22 cellular contexts compared by ENCODE assay signal in genomic region chr22:38937541-38937940, GRCh38. TPM values are rescaled to one million over a fixed set of nuclear protein-coding genes. Genes with fewer than 3 reads are reported as not detected.
DNase-seq lines count a peak whose midpoint lies in the region; ATAC-seq, FAIRE-seq and TF ChIP-seq lines count a peak whose summit lies in the region.
"Had no signal": no experiment of that assay in that cellular context is flagged by ENCODE, and none has a peak within 500 bp of the region (broad histone marks: within the 10 kb centered on the region; RNA-seq: fewer than 3 reads in every experiment).

No MANE protein-coding gene starts in this region.

- H3K27ac ChIP-seq in K562 (ENCODE audit: extremely low read depth, low read depth, low read length), result no peak overlapping the region
- H3K27ac ChIP-seq in kidney (ENCODE audit: low read depth in 2 of 2, low read length in 2 of 2), result no peak overlapping the region
- H3K27ac ChIP-seq in trophoblast cell (ENCODE audit: low read depth, low read length), result no peak overlapping the region
- H3K27ac ChIP-seq: BLaER1 had no signal

- WGBS in K562 (ENCODE audit: insufficient coverage, low coverage, missing lambda C conversion rate), result 10% methylated on average over 9 of the region's 12 CpGs
- WGBS in trophoblast cell (ENCODE audit: extremely low coverage, insufficient coverage, insufficient read length), result no CpG with 5 or more reads among the region's 12 CpGs

- no peak overlapping the region for H3K14ac ChIP-seq in trophoblast cell (ENCODE audit: low read length)

- ATAC-seq in K562, result no peak
- no peak for ATAC-seq in GM18861 (IDR thresholded peaks at IDR 0.05; ENCODE audit: unreplicated experiment)
- ATAC-seq: CD8-positive, alpha-beta T cell had no signal

- H4K12ac ChIP-seq in trophoblast cell (ENCODE audit: low read depth, low read length), result no peak overlapping the region

- H2BK120ac ChIP-seq in trophoblast cell (ENCODE audit: insufficient read depth, low read length, poor library complexity), result no peak overlapping the region

- no peak overlapping the region for H2AK5ac ChIP-seq in trophoblast cell (ENCODE audit: low read length)

- H3K18ac ChIP-seq in trophoblast cell (ENCODE audit: low read length), result no peak overlapping the region

- H3K4me2 ChIP-seq in K562 (ENCODE audit: insufficient read depth, low read length), result no peak overlapping the region
- H3K4me2 ChIP-seq in trophoblast cell (ENCODE audit: low read length), result no peak overlapping the region
- H3K4me2 ChIP-seq: BLaER1 had no signal

- CTCF ChIA-PET in K562 (lab: Yijun Ruan, JAX; ENCODE audit: low intra/inter-chr PET ratio), result no interaction called here

- no peak overlapping the region for H3K23ac ChIP-seq in trophoblast cell (ENCODE audit: low read length)

- peak; percentile 42 for DNase-seq in activated CD8-positive, alpha-beta memory T cell treated with anti-CD3 and anti-CD28 coated beads for 24 hours
- no peak for DNase-seq in activated CD8-positive, alpha-beta memory T cell treated with anti-CD3 and anti-CD28 coated beads, Interleukin-2, amount 50 U/mL, for 48 hours
- DNase-seq in K562 (ENCODE audit: extremely low read depth in 1 of 4, low spot score in 3 of 4) (no peak), kidney (peak; percentile 28), trophoblast cell (no peak), DMS 273 treated with DMSO at 0.1 percent for 48 hours (lab: John Stamatoyannopoulos, UW) (no peak), NCI-H1930 (lab: John Stamatoyannopoulos, UW) (no peak)
- DNase-seq: 8988T; CD8-positive, alpha-beta T cell; DMS79; GOT3; HFFc6; IMR-90; Kasumi-1; NCI-H1105 treated with DMSO at 0.1 percent for 48 hours; NCI-H1694 treated with DMSO at 0.1 percent for 48 hours; NCI-H446; NCI-H69; Right ventricle myocardium superior had no signal

- H3K36me3 ChIP-seq in K562 (ENCODE audit: control insufficient read depth, insufficient read depth, low read length) (no peaks in the 10 kb centered on the region), kidney (ENCODE audit: control insufficient read depth in 1 of 2, insufficient read depth in 2 of 2, low read length in 2 of 2) (no peaks in the 10 kb centered on the region), trophoblast cell (ENCODE audit: control insufficient read depth in 1 of 2, insufficient read depth in 2 of 2, low read length in 2 of 2) (no peaks in the 10 kb centered on the region)
- H3K36me3 ChIP-seq: BLaER1 had no signal

- no TSS peak for BruUV-seq in K562 (replicated peaks; lab: Mats Ljungman, UMichigan)

- TF ChIP-seq EP300 in K562 (IDR thresholded peaks at IDR 0.05; ENCODE audit: low read length), result no peak

- H3K4me1 ChIP-seq in K562 (replicated peaks in 1 of 2; ENCODE audit: control insufficient read depth in 2 of 2, insufficient read depth in 2 of 2, low read length in 2 of 2) (peaks cover 0 to 3% of the 10 kb centered on the region in 2 experiments; a peak in 2 of 5 replicates), kidney (ENCODE audit: control insufficient read depth in 1 of 2, insufficient read depth in 1 of 2, low read depth in 1 of 2, low read length in 2 of 2) (peaks cover 0 to 3% of the 10 kb centered on the region in 2 donors), trophoblast cell (ENCODE audit: control insufficient read depth in 1 of 2, insufficient read depth in 2 of 2, low read length in 2 of 2) (no peaks in the 10 kb centered on the region)

- no peak for TF ChIP-seq RAD21 in K562 (CRISPR knock-in tag; conservative IDR thresholded peaks at IDR 0.05 in 1 of 2, IDR thresholded peaks at IDR 0.05 in 1 of 2)

- no peaks in the 10 kb centered on the region for H3K79me2 ChIP-seq in K562 (ENCODE audit: control insufficient read depth, insufficient read depth, low read length)
- H3K79me2 ChIP-seq in trophoblast cell (ENCODE audit: control insufficient read depth, insufficient read depth, low read length, poor library complexity), result no peaks in the 10 kb centered on the region

- no peak overlapping the region for H4K91ac ChIP-seq in trophoblast cell (ENCODE audit: low read depth, low read length)

- H3K4me3 ChIP-seq in K562 (no peak overlapping the region), kidney (ENCODE audit: low read length in 2 of 2) (no peak overlapping the region), trophoblast cell (ENCODE audit: low read depth, low read length) (peak overlapping the region; percentile 19)
- H3K4me3 ChIP-seq: BLaER1 had no signal

- no peak overlapping the region for H2BK5ac ChIP-seq in trophoblast cell (ENCODE audit: low read depth, low read length, poor library complexity)

- TF ChIP-seq POLR2A in K562 (conservative IDR thresholded peaks at IDR 0.05), result no peak

- H4K20me1 ChIP-seq in K562 (replicated peaks; ENCODE audit: control insufficient read depth, insufficient read depth, low read length), result no peaks in the 10 kb centered on the region
- H4K20me1 ChIP-seq: BLaER1 had no signal

- no peak for FAIRE-seq in K562 (lab: Jason Lieb, UNC)
- FAIRE-seq in kidney (lab: Jason Lieb, UNC), result no peak
- FAIRE-seq: RCC 7860 had no signal

- H3K9me1 ChIP-seq in K562 (ENCODE audit: control insufficient read depth, insufficient read depth, low read length), result no peaks in the 10 kb centered on the region

- H4K8ac ChIP-seq in trophoblast cell (ENCODE audit: low read depth, low read length), result no peak overlapping the region

- H3K9ac ChIP-seq in K562 (ENCODE audit: insufficient read depth in 1 of 2, low read depth in 2 of 2, low read length in 2 of 2), result no peak overlapping the region
- no peak overlapping the region for H3K9ac ChIP-seq in kidney (ENCODE audit: low read length in 2 of 2)
- no peak overlapping the region for H3K9ac ChIP-seq in trophoblast cell (ENCODE audit: low read length)
- H3K9ac ChIP-seq: BLaER1 had no signal

- no peak overlapping the region for H3K4ac ChIP-seq in trophoblast cell (ENCODE audit: low read depth, low read length)

- H3K27me3 ChIP-seq in K562 (ENCODE audit: control insufficient read depth in 2 of 2, insufficient read depth in 2 of 2, low read length in 2 of 2), result peaks cover 2 to 38% of the 10 kb centered on the region in 2 experiments; a peak in 4 of 5 replicates
- H3K27me3 ChIP-seq in trophoblast cell (ENCODE audit: insufficient read depth, low read length), result no peaks in the 10 kb centered on the region
- H3K27me3 ChIP-seq: BLaER1 had no signal

- POLR2A ChIA-PET in K562 (lab: Yijun Ruan, JAX), result no interaction called here

- in situ Hi-C loops in K562 (cut with MboI), result no loop called here

- no peak overlapping the region for H2BK12ac ChIP-seq in trophoblast cell (ENCODE audit: low read length)

- no peak for TF ChIP-seq CTCF in K562 (IDR thresholded peaks at IDR 0.05 in 2 of 3, conservative IDR thresholded peaks at IDR 0.05 in 1 of 3; ENCODE audit: insufficient read depth in 2 of 3, low read depth in 1 of 3, low read length in 3 of 3)
- TF ChIP-seq CTCF in kidney (IDR thresholded peaks at IDR 0.05; ENCODE audit: borderline replicate concordance, extremely low read depth, insufficient read depth), result no peak

- H3K79me1 ChIP-seq in trophoblast cell (ENCODE audit: low read length), result no peaks in the 10 kb centered on the region

- intact Hi-C loops in K562 (cut with micrococcal nuclease) (no loop called here), kidney (cut with DNase I) (no loop called here)

- H3K9me3 ChIP-seq in K562 (replicated peaks; ENCODE audit: control insufficient read depth, insufficient read depth, low read depth, low read length), result no peaks in the 10 kb centered on the region
- no peaks in the 10 kb centered on the region for H3K9me3 ChIP-seq in kidney (ENCODE audit: control insufficient read depth in 1 of 2, low read length in 2 of 2)
- H3K9me3 ChIP-seq in trophoblast cell (ENCODE audit: insufficient read depth, low read depth, low read length), result peaks cover 4% of the 10 kb centered on the region
- H3K9me3 ChIP-seq: BLaER1 had no signal

- H2AFZ ChIP-seq in K562 (ENCODE audit: low read depth, low read length) (no peak overlapping the region), trophoblast cell (ENCODE audit: insufficient read depth, low read length, poor library complexity) (no peak overlapping the region)

RNA-seq across cellular contexts. Expression of gene APOBEC3A, which starts 19.9 kb away (rescaled TPM):
- not detected in 2 replicates for total RNA-seq in K562 (2011; cell fraction: chromatin; rRNA removed; ENCODE audit: low replicate concordance)
- not detected in 2 replicates for total RNA-seq in K562 (2011; cell fraction: nucleolus; rRNA removed)
- total RNA-seq in K562 (2011; cell fraction: nucleoplasm; rRNA removed), result not detected in 2 replicates
- total RNA-seq in K562 (2014; rRNA removed), result not detected in 2 replicates
- total RNA-seq in K562 (2014; rRNA removed; fragmentation: Illumina TruSeq; extraction: Trizol), result not detected in 2 replicates
- not detected in 2 replicates for total RNA-seq in K562 (2015; rRNA removed; fragmentation: Illumina TruSeq; extraction: Trizol)
- total RNA-seq in K562 (2021), result not detected in 2 replicates
- not detected in 2 replicates for polyA plus RNA-seq in K562 (2011; rRNA removed)
- polyA plus RNA-seq in K562 (2011; cell fraction: cytosol; rRNA removed), result not detected in 2 replicates
- polyA plus RNA-seq in K562 (2011; cell fraction: nucleus; rRNA removed), result not detected in 2 replicates
- polyA plus RNA-seq in K562 (2012), result not detected in 2 replicates
- not detected in 2 replicates for polyA plus RNA-seq in K562 (2014; fragmentation: Illumina TruSeq; extraction: Trizol)
- under 1 TPM in 1 of 2 experiments, not detected in 1; 0.04 TPM for polyA plus RNA-seq in K562 (2014; fragmentation: Nextera tagmentation; extraction: Ambion mirVana)
- polyA plus RNA-seq in K562 (2014; rRNA removed), result not detected in 2 replicates
- polyA minus RNA-seq in K562 (2011; rRNA and poly(A)+ RNA removed), result not detected in 2 replicates
- not detected in 2 replicates for polyA minus RNA-seq in K562 (2011; cell fraction: cytosol; rRNA and poly(A)+ RNA removed)
- not detected in 2 replicates for polyA minus RNA-seq in K562 (2011; cell fraction: nucleus; rRNA and poly(A)+ RNA removed)
- total RNA-seq in kidney, result 1.2 TPM
- polyA plus RNA-seq in kidney (ENCODE audit: insufficient read depth, low read depth, low replicate concordance), result not detected
- polyA plus RNA-seq in trophoblast cell (2013), result not detected in 2 replicates
- total RNA-seq: CD8-positive, alpha-beta T cell; HFFc6; IMR-90 had no signal
- polyA plus RNA-seq: IMR-90 had no signal

RNA-seq across cellular contexts. Expression of gene APOBEC3B, which starts 44.6 kb away (rescaled TPM):
- 5.5 and 9.0 TPM in 2 replicates for total RNA-seq in K562 (2011; cell fraction: chromatin; rRNA removed; ENCODE audit: low replicate concordance)
- total RNA-seq in K562 (2011; cell fraction: nucleolus; rRNA removed), result 9.2 and 9.3 TPM in 2 replicates
- 7.9 and 8.4 TPM in 2 replicates for total RNA-seq in K562 (2011; cell fraction: nucleoplasm; rRNA removed)
- 29.3 and 38.4 TPM in 2 replicates for total RNA-seq in K562 (2014; rRNA removed)
- 6.6 and 6.8 TPM in 2 replicates for total RNA-seq in K562 (2014; rRNA removed; fragmentation: Illumina TruSeq; extraction: Trizol)
- total RNA-seq in K562 (2015; rRNA removed; fragmentation: Illumina TruSeq; extraction: Trizol), result 5.9 and 7.1 TPM in 2 replicates
- total RNA-seq in K562 (2021), result 43.2 and 43.6 TPM in 2 replicates
- 16.7 and 39.5 TPM in 2 replicates for polyA plus RNA-seq in K562 (2011; rRNA removed)
- 27.9 and 68.7 TPM in 2 replicates for polyA plus RNA-seq in K562 (2011; cell fraction: cytosol; rRNA removed)
- polyA plus RNA-seq in K562 (2011; cell fraction: nucleus; rRNA removed), result 10.0 and 16.1 TPM in 2 replicates
- 41.8 and 64.6 TPM in 2 replicates for polyA plus RNA-seq in K562 (2012)
- 57.9 and 62.9 TPM in 2 replicates for polyA plus RNA-seq in K562 (2014; fragmentation: Illumina TruSeq; extraction: Trizol)
- polyA plus RNA-seq in K562 (2014; fragmentation: Nextera tagmentation; extraction: Ambion mirVana), result 100 to 1,000 TPM; 160 to 166 TPM
- 49.5 and 58.1 TPM in 2 replicates for polyA plus RNA-seq in K562 (2014; rRNA removed)
- polyA minus RNA-seq in K562 (2011; rRNA and poly(A)+ RNA removed), result 12.6 and 31.1 TPM in 2 replicates
- 10.2 and 18.5 TPM in 2 replicates for polyA minus RNA-seq in K562 (2011; cell fraction: cytosol; rRNA and poly(A)+ RNA removed)
- 3.0 TPM in 2 replicates for polyA minus RNA-seq in K562 (2011; cell fraction: nucleus; rRNA and poly(A)+ RNA removed)
- 2.7 TPM for total RNA-seq in kidney
- 1.0 TPM for polyA plus RNA-seq in kidney (ENCODE audit: insufficient read depth, low read depth, low replicate concordance)
- 2.4 and 2.5 TPM in 2 replicates for polyA plus RNA-seq in trophoblast cell (2013)

Comparison
In these comparisons a context has a peak if more than half of its experiments do, and no peak if none do; other contexts are left out.
1. DNase-seq: peak in activated CD8-positive, alpha-beta memory T cell treated with anti-CD3 and anti-CD28 coated beads for 24 hours (single experiment) and kidney (single experiment); none in activated CD8-positive, alpha-beta memory T cell treated with anti-CD3 and anti-CD28 coated beads, Interleukin-2, amount 50 U/mL, for 48 hours (single experiment), K562 (0 of 4), trophoblast cell (0 of 2), DMS 273 treated with DMSO at 0.1 percent for 48 hours (single experiment) and NCI-H1930 (0 of 2).